ENCODE assay signal across 19 cellular contexts in the genomic region with DNA sequence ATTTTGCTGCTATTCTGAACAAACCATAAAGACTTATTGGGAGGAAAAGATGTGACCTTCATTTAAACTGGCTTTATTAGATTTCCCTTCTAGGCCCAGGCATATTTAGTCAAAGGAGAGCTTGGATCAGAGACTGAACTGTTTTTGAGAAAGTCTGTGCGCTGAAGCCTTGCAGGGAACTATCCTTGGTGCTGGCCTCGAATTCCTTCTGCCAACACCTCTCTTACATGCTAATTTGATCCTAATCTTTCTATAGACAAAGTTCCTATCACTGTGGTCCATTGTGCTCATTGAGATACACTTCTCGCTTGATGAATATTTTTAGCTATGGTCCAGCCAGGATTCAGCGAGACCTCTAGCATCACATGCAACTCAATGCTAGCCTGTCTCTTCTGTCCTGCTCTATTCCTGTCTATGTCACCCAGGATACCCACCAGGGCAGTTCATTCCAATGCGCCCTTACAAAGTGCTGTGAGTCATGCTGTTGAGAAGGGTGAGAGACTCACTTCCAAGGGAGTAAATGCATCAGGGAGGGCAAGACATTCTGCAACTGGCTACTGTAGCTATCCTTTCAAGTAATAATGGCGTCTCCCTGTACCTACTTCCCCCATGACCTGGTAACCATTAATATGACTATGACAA.
DNase-seq lines count a peak whose midpoint lies in the region; ATAC-seq and TF ChIP-seq lines count a peak whose summit lies in the region.
"Had no signal": no experiment of that assay in that cellular context is flagged by ENCODE, and none has a peak within 500 bp of the region (broad histone marks: within the 10 kb centered on the region; RNA-seq: fewer than 3 reads in every experiment).

No MANE protein-coding gene starts in this region.

- intact Hi-C loops in IMR-90 (cut with micrococcal nuclease): no loop called here
- intact Hi-C loops in CD4-positive, alpha-beta T cell (cut with DNase I, micrococcal nuclease): no loop called here

- no peaks in the 10 kb centered on the region for H3K27me3 Mint-ChIP-seq in endodermal cell (ENCODE audit: insufficient read depth)
- H3K27me3 Mint-ChIP-seq in CD4-positive, alpha-beta T cell: no peaks in the 10 kb centered on the region
- H3K27me3 Mint-ChIP-seq: activated naive CD8-positive, alpha-beta T cell treated with anti-CD3 and anti-CD28 coated beads for 36 hours; activated T-cell treated with anti-CD3 and anti-CD28 coated beads, Interleukin-2, amount 50 U/mL, for 24 hours had no signal

- peaks cover 15% of the 10 kb centered on the region; the same call in 1 of the 2 replicates for H4K20me1 ChIP-seq in IMR-90 (ENCODE audit: insufficient read depth, low read length)

- POLR2A ChIA-PET in IMR-90 (lab: Charles Lee; ENCODE audit: unreplicated experiment): no interaction called here
- POLR2A ChIA-PET in CD4-positive, alpha-beta T cell (lab: Charles Lee): no interaction called here

- no peak overlapping the region for H3K4ac ChIP-seq in IMR-90 (ENCODE audit: low read depth, low read length)

- H3K9ac ChIP-seq in IMR-90 (ENCODE audit: low read depth, low read length) (no peak overlapping the region), endodermal cell (ENCODE audit: extremely low read depth, low read length, poor library complexity, severe bottlenecking) (no peak overlapping the region)

- no peak overlapping the region for H2BK15ac ChIP-seq in IMR-90 (ENCODE audit: low read depth, low read length)

- H2AFZ ChIP-seq in IMR-90 (replicated peaks; ENCODE audit: low read length, poor library complexity): no peak overlapping the region

- in situ Hi-C loops in IMR-90 (cut with MboI; ENCODE audit: low sequenced_read_pairs): no loop called here

- 100% methylated on average over 1 of the region's 6 CpGs; no CpG with 5 or more reads in 1 of the 2 experiments for WGBS in IMR-90 (ENCODE audit: extremely low coverage in 2 of 2, insufficient read length in 1 of 2), 2 experiments
- WGBS in endodermal cell (ENCODE audit: insufficient coverage in 1 of 2, insufficient read length in 1 of 2), 2 experiments: 28 to 44% methylated on average over 5 to 6 of the region's 6 CpGs

- no peak overlapping the region for H2BK20ac ChIP-seq in IMR-90 (ENCODE audit: low read depth, low read length)

- H3K9me3 Mint-ChIP-seq in endodermal cell: no peaks in the 10 kb centered on the region
- peaks cover 4% of the 10 kb centered on the region for H3K9me3 Mint-ChIP-seq in CD4-positive, alpha-beta T cell
- H3K9me3 Mint-ChIP-seq: activated naive CD8-positive, alpha-beta T cell treated with anti-CD3 and anti-CD28 coated beads for 36 hours; activated T-cell treated with anti-CD3 and anti-CD28 coated beads, Interleukin-2, amount 50 U/mL, for 24 hours had no signal

- no peak overlapping the region for H4K8ac ChIP-seq in IMR-90 (ENCODE audit: low read depth in 2 of 2, low read length in 2 of 2)

- no peak overlapping the region for H3K4me3 ChIP-seq in IMR-90 (ENCODE audit: insufficient read depth, low read depth, low read length)
- H3K4me3 ChIP-seq in endodermal cell (ENCODE audit: low read length): no peak overlapping the region
- H3K4me3 ChIP-seq: gastrocnemius medialis had no signal

- H3K36me3 Mint-ChIP-seq in endodermal cell (ENCODE audit: low read depth): no peaks in the 10 kb centered on the region
- no peaks in the 10 kb centered on the region for H3K36me3 Mint-ChIP-seq in CD4-positive, alpha-beta T cell (ENCODE audit: low read depth)
- H3K36me3 Mint-ChIP-seq: activated naive CD8-positive, alpha-beta T cell treated with anti-CD3 and anti-CD28 coated beads for 36 hours had no signal

- H3K27ac Mint-ChIP-seq in endodermal cell: no peak overlapping the region
- no peak overlapping the region for H3K27ac Mint-ChIP-seq in CD4-positive, alpha-beta T cell
- H3K27ac Mint-ChIP-seq: activated naive CD8-positive, alpha-beta T cell treated with anti-CD3 and anti-CD28 coated beads for 36 hours; activated T-cell treated with anti-CD3 and anti-CD28 coated beads, Interleukin-2, amount 50 U/mL, for 24 hours had no signal

- CTCF ChIA-PET in IMR-90 (lab: Yijun Ruan, JAX): no interaction called here
- CTCF ChIA-PET in CD4-positive, alpha-beta T cell (lab: Charles Lee): no interaction called here

- no peak for TF ChIP-seq POLR2A in IMR-90 (IDR thresholded peaks at IDR 0.05; ENCODE audit: low read depth, low read length)

- no peak overlapping the region for H3K14ac ChIP-seq in IMR-90 (replicated peaks; ENCODE audit: low read depth, low read length)

- no peak overlapping the region for H2AK9ac ChIP-seq in IMR-90 (replicated peaks; ENCODE audit: low read depth, low read length, poor library complexity)

- H4K5ac ChIP-seq in IMR-90 (ENCODE audit: low read depth, low read length): no peak overlapping the region

- H3K9me3 ChIP-seq in IMR-90 (ENCODE audit: control insufficient read depth, insufficient read depth, low read length): no peaks in the 10 kb centered on the region
- no peaks in the 10 kb centered on the region for H3K9me3 ChIP-seq in endodermal cell (ENCODE audit: control insufficient read depth, low read length)
- no peaks in the 10 kb centered on the region for H3K9me3 ChIP-seq in CD4-positive, alpha-beta T cell (ENCODE audit: control insufficient read depth, low read length)
- H3K9me3 ChIP-seq: gastrocnemius medialis had no signal

- peak; percentile 56 for ATAC-seq in IMR-90 (ENCODE audit: low read depth)
- ATAC-seq in CD4-positive, alpha-beta T cell (ENCODE audit: poor library complexity): no peak
- ATAC-seq in GM21360 (IDR thresholded peaks at IDR 0.05; ENCODE audit: unreplicated experiment): no peak
- ATAC-seq: gastrocnemius medialis, Panc1, right cardiac atrium had no signal

- H2BK120ac ChIP-seq in IMR-90 (ENCODE audit: low read depth, low read length): no peak overlapping the region

- DNase-seq in AG08396 (ENCODE audit: low spot score): peak; percentile 8
- peak; percentile 8 for DNase-seq in IMR-90
- DNase-seq in endodermal cell: peak; percentile 86
- peak; percentile 4 for DNase-seq in kidney tubule cell (ENCODE audit: low spot score)
- no peak for DNase-seq in hepatic stellate cell (ENCODE audit: low spot score)
- no peak for DNase-seq in foreskin melanocyte
- DNase-seq in CD4-positive, alpha-beta T cell: no peak
- DNase-seq: activated CD4-positive, alpha-beta T cell treated with anti-CD3 and anti-CD28 coated beads, Interleukin-2, amount 50 U/mL, for 4 hours; activated naive CD8-positive, alpha-beta T cell treated with anti-CD3 and anti-CD28 coated beads for 36 hours; activated T-cell treated with anti-CD3 and anti-CD28 coated beads, Interleukin-2, amount 50 U/mL, for 24 hours; DMS 273 treated with DMSO at 0.1 percent for 48 hours; effector memory CD4-positive, alpha-beta T cell; gastrocnemius medialis; KBM-7; NCI-H1092 treated with DMSO at 0.1 percent for 48 hours; NCI-H69; right cardiac atrium had no signal

- dilution Hi-C loops in IMR-90 (cut with HindIII; ENCODE audit: low sequenced_read_pairs, unreplicated experiment): no loop called here

- H3K79me1 ChIP-seq in IMR-90 (ENCODE audit: low read depth in 1 of 2, low read length in 2 of 2): peaks cover 2 to 44% of the 10 kb centered on the region in 2 experiments; a peak in 3 of 4 replicates

- no peak overlapping the region for H3K18ac ChIP-seq in IMR-90 (ENCODE audit: low read depth, low read length)

- H3K4me1 Mint-ChIP-seq in endodermal cell: peaks cover 3% of the 10 kb centered on the region
- H3K4me1 Mint-ChIP-seq in CD4-positive, alpha-beta T cell (ENCODE audit: low read depth): no peaks in the 10 kb centered on the region
- H3K4me1 Mint-ChIP-seq: activated naive CD8-positive, alpha-beta T cell treated with anti-CD3 and anti-CD28 coated beads for 36 hours had no signal

- H3K4me2 ChIP-seq in IMR-90 (ENCODE audit: low read depth, low read length): no peak overlapping the region

- H3K9me1 ChIP-seq in IMR-90 (ENCODE audit: insufficient read depth, low read length): peaks cover 13% of the 10 kb centered on the region

- no peak for TF ChIP-seq RAD21 in IMR-90 (IDR thresholded peaks at IDR 0.05; ENCODE audit: low read length)

- BruUV-seq in IMR-90 (replicated peaks; lab: Mats Ljungman, UMichigan): no TSS peak

- TF ChIP-seq CTCF in IMR-90 (conservative IDR thresholded peaks at IDR 0.05; ENCODE audit: low read depth, low read length) (no peak), endodermal cell (conservative IDR thresholded peaks at IDR 0.05) (no peak)
- TF ChIP-seq CTCF in CD4-positive, alpha-beta T cell (IDR thresholded peaks at IDR 0.05): no peak

- H3K36me3 ChIP-seq in IMR-90 (ENCODE audit: control insufficient read depth, insufficient read depth, low read length) (no peaks in the 10 kb centered on the region), endodermal cell (ENCODE audit: control insufficient read depth, insufficient read depth, low read length) (no peaks in the 10 kb centered on the region)
- H3K36me3 ChIP-seq: gastrocnemius medialis had no signal

- no peak overlapping the region for H4K91ac ChIP-seq in IMR-90 (ENCODE audit: insufficient read depth, low read depth, low read length)

- H3K56ac ChIP-seq in IMR-90 (ENCODE audit: extremely low read depth, insufficient read depth, low read length): no peak overlapping the region

- no peak overlapping the region for H3K23ac ChIP-seq in IMR-90 (ENCODE audit: low read depth, low read length)

- no peaks in the 10 kb centered on the region for H3K27me3 ChIP-seq in IMR-90 (ENCODE audit: control insufficient read depth, insufficient read depth, low read length)
- no peaks in the 10 kb centered on the region for H3K27me3 ChIP-seq in endodermal cell (ENCODE audit: control insufficient read depth, insufficient read depth, low read length, poor library complexity, severe bottlenecking)
- H3K27me3 ChIP-seq in CD4-positive, alpha-beta T cell (ENCODE audit: control insufficient read depth, insufficient read depth, low read length): no peaks in the 10 kb centered on the region
- H3K27me3 ChIP-seq: gastrocnemius medialis had no signal

- no peak overlapping the region for H2AK5ac ChIP-seq in IMR-90 (ENCODE audit: low read depth, low read length)

- H3K27ac ChIP-seq in IMR-90 (ENCODE audit: insufficient read depth, low read length): no peak overlapping the region
- H3K27ac ChIP-seq in endodermal cell (ENCODE audit: low read depth, low read length): no peak overlapping the region
- H3K27ac ChIP-seq in CD4-positive, alpha-beta T cell (ENCODE audit: low read depth, low read length): no peak overlapping the region
- H3K27ac ChIP-seq: gastrocnemius medialis had no signal

- H3K4me1 ChIP-seq in IMR-90 (ENCODE audit: control insufficient read depth, insufficient read depth, low read length) (no peaks in the 10 kb centered on the region), endodermal cell (ENCODE audit: control insufficient read depth, insufficient read depth, low read length) (no peaks in the 10 kb centered on the region)
- H3K4me1 ChIP-seq: gastrocnemius medialis had no signal

- H3K4me3 Mint-ChIP-seq in endodermal cell: no peak overlapping the region
- no peak overlapping the region for H3K4me3 Mint-ChIP-seq in CD4-positive, alpha-beta T cell
- H3K4me3 Mint-ChIP-seq: activated naive CD8-positive, alpha-beta T cell treated with anti-CD3 and anti-CD28 coated beads for 36 hours; activated T-cell treated with anti-CD3 and anti-CD28 coated beads, Interleukin-2, amount 50 U/mL, for 24 hours had no signal

- no peak overlapping the region for H2BK5ac ChIP-seq in IMR-90 (ENCODE audit: low read depth, low read length, poor library complexity, severe bottlenecking)

TF ChIP-seq in IMR-90, 13 proteins besides CTCF, POLR2A, EP300 and RAD21 (continues in another document):
- no peak for TF ChIP-seq FOS (IDR thresholded peaks at IDR 0.05; ENCODE audit: low read depth, low read length)

Comparison
In these comparisons a context has a peak if more than half of its experiments do, and no peak if none do; other contexts are left out.
1. DNase-seq: peak in AG08396 (single experiment), IMR-90 (single experiment), endodermal cell (single experiment) and kidney tubule cell (single experiment); none in hepatic stellate cell (single experiment), foreskin melanocyte (single experiment) and CD4-positive, alpha-beta T cell (0 of 10).